Comparison of ENCODE assay signal across 13 cellular contexts in the genomic region with DNA sequence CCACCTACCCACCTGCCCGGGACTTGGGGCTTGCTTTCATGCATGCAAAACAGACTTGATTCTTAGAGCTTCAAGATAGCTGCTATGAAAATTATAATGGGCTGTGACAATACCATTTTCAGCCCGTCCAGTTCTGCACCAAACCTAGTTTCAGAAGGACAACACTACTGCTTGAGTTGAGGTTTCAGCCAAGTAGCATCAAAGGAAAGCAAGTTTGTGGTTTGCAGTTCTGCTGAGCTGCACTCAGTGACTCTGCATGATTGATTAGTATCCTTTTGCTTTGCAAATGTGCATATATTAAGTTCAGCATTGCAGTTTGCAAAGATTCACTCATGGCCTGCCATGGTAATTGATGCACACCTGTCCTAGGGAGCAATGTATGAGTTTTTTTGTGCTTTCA.
DNase-seq lines count a peak whose midpoint lies in the region; ATAC-seq and TF ChIP-seq lines count a peak whose summit lies in the region.
"Had no signal": no experiment of that assay in that cellular context is flagged by ENCODE, and none has a peak within 500 bp of the region (broad histone marks: within the 10 kb centered on the region; RNA-seq: fewer than 3 reads in every experiment).

No MANE protein-coding gene starts in this region.

- H3K4me3 ChIP-seq in SU-DHL-6 (ENCODE audit: insufficient read depth, low read length, poor library complexity, severe bottlenecking) (no peak overlapping the region), colonic mucosa (no peak overlapping the region), right atrium auricular region (no peak overlapping the region)

- H3K36me3 ChIP-seq in SU-DHL-6 (ENCODE audit: low read length) (no peaks in the 10 kb centered on the region), colonic mucosa (no peaks in the 10 kb centered on the region), right atrium auricular region (no peaks in the 10 kb centered on the region)

- H4K20me1 ChIP-seq in SU-DHL-6 (ENCODE audit: low read depth, low read length): no peaks in the 10 kb centered on the region

- peak overlapping the region; percentile 65 for H3K4me2 ChIP-seq in SU-DHL-6 (ENCODE audit: low read depth, low read length, poor library complexity, severe bottlenecking)

- no peak overlapping the region for H2AFZ ChIP-seq in SU-DHL-6 (ENCODE audit: low read depth, low read length, severe bottlenecking)

- peaks cover 8% of the 10 kb centered on the region for H3F3A ChIP-seq in SU-DHL-6 (ENCODE audit: insufficient read depth)

- H3K9me2 ChIP-seq in SU-DHL-6 (replicated peaks; ENCODE audit: insufficient read depth, low read length): no peaks in the 10 kb centered on the region

- no peaks in the 10 kb centered on the region for H3K9me3 ChIP-seq in SU-DHL-6 (ENCODE audit: insufficient read depth, low read length)
- H3K9me3 ChIP-seq in colonic mucosa: no peaks in the 10 kb centered on the region
- no peaks in the 10 kb centered on the region for H3K9me3 ChIP-seq in right atrium auricular region

- TF ChIP-seq CTCF in SU-DHL-6 (IDR thresholded peaks at IDR 0.05; ENCODE audit: insufficient read depth, low read length, poor library complexity, severe bottlenecking) (no peak), colonic mucosa (IDR thresholded peaks at IDR 0.05) (no peak), right atrium auricular region (IDR thresholded peaks at IDR 0.05) (no peak)

- H3K4me1 ChIP-seq in colonic mucosa: no peaks in the 10 kb centered on the region
- no peaks in the 10 kb centered on the region for H3K4me1 ChIP-seq in right atrium auricular region

- no peaks in the 10 kb centered on the region for H3K79me2 ChIP-seq in SU-DHL-6 (ENCODE audit: insufficient read depth, low read length)

- H3K27me3 ChIP-seq in SU-DHL-6 (ENCODE audit: low read length) (no peaks in the 10 kb centered on the region), colonic mucosa (no peaks in the 10 kb centered on the region), right atrium auricular region (no peaks in the 10 kb centered on the region)

- peak overlapping the region; percentile 92 for H3K27ac ChIP-seq in SU-DHL-6 (ENCODE audit: low read depth, low read length)
- no peak overlapping the region for H3K27ac ChIP-seq in colonic mucosa
- no peak overlapping the region for H3K27ac ChIP-seq in right atrium auricular region

- intact Hi-C loops in colonic mucosa (cut with DNase I): no loop called here

- H3K9ac ChIP-seq in SU-DHL-6 (ENCODE audit: low read length): 0 out of 2 replicates have a peak overlapping the region, but pooled peaks have one; percentile 8
- no peak overlapping the region for H3K9ac ChIP-seq in colonic mucosa (ENCODE audit: low read depth in 2 of 2, low read length in 2 of 2)

- ATAC-seq in GM18519 (IDR thresholded peaks at IDR 0.05; ENCODE audit: low FRiP score, unreplicated experiment) (peak; percentile 96), GM21447 (IDR thresholded peaks at IDR 0.05; ENCODE audit: unreplicated experiment) (peak; percentile 95), HG03095 (IDR thresholded peaks at IDR 0.05; ENCODE audit: unreplicated experiment) (peak; percentile 91)
- ATAC-seq: activated T-cell treated with anti-CD3 and anti-CD28 coated beads, Interleukin-2, amount 50 U/mL, for 72 hours; stimulated activated naive CD8-positive, alpha-beta T cell treated with anti-CD3 and anti-CD28 coated beads, Interleukin-15, Interleukin-2, amounts not matched to agents 100 U/mL and 50 U/mL, for 24 hours had no signal

- DNase-seq in colonic mucosa (no peak), right atrium auricular region (ENCODE audit: low spot score) (no peak), NCI-H524 treated with DMSO at 0.1 percent for 48 hours (lab: John Stamatoyannopoulos, UW) (no peak), foreskin melanocyte (no peak)
- DNase-seq: activated T-cell treated with anti-CD3 and anti-CD28 coated beads, Interleukin-2, amount 50 U/mL, for 72 hours; CD4-positive, alpha-beta memory T cell; glutamatergic neuron; NK-92 treated with Interleukin-12 subunit alpha and Interleukin-12 subunit beta, amount 100 ng/mL, for 24 hours; stimulated activated naive CD8-positive, alpha-beta T cell treated with anti-CD3 and anti-CD28 coated beads, Interleukin-15, Interleukin-2, amounts not matched to agents 100 U/mL and 50 U/mL, for 24 hours had no signal
